ENCODE assay signal across 17 cellular contexts in genomic region chr1:212519131-212519530, GRCh38.
"Had no signal": no experiment of that assay in that cellular context is flagged by ENCODE, and none has a peak within 500 bp of the region (broad histone marks: within the 10 kb centered on the region; RNA-seq: fewer than 3 reads in every experiment).

No MANE protein-coding gene starts in this region.

- H3K4me1 ChIP-seq: prostate gland had no signal

- DNase-seq: activated B cell treated with CpG ODN at 0.5 μM for 24 hours; activated CD4-positive, alpha-beta memory T cell treated with anti-CD3 and anti-CD28 coated beads for 36 hours; activated CD4-positive, alpha-beta T cell treated with anti-CD3 and anti-CD28 coated beads for 4 hours; activated CD8-positive, alpha-beta memory T cell treated with anti-CD3 and anti-CD28 coated beads, Interleukin-2, amount 10 ng/mL, durations not matched to agents 7 days and 5 days; central memory CD4-positive, alpha-beta T cell; midbrain; stimulated activated CD4-positive, alpha-beta T cell treated with anti-CD3 and anti-CD28 coated beads, Interleukin-4, amount 100 ng/mL, for 24 hours; T-cell had no signal

- H3K27ac Mint-ChIP-seq: activated B cell treated with CpG ODN at 0.5 μM for 24 hours; activated CD4-positive, alpha-beta memory T cell treated with anti-CD3 and anti-CD28 coated beads for 36 hours; activated CD8-positive, alpha-beta memory T cell treated with anti-CD3 and anti-CD28 coated beads, Interleukin-2, amount 10 ng/mL, durations not matched to agents 7 days and 5 days; activated naive CD8-positive, alpha-beta T cell; stimulated activated effector memory CD8-positive, alpha-beta T cell treated with anti-CD3 and anti-CD28 coated beads, Interleukin-12 subunit alpha, Interleukin-12 subunit beta, amount 100 ng/mL, for 72 hours; T-cell had no signal

- H3K9me3 Mint-ChIP-seq: activated B cell treated with CpG ODN at 0.5 μM for 24 hours; activated CD4-positive, alpha-beta memory T cell treated with anti-CD3 and anti-CD28 coated beads for 36 hours; neural crest cell; stimulated activated effector memory CD8-positive, alpha-beta T cell treated with anti-CD3 and anti-CD28 coated beads, Interleukin-12 subunit alpha, Interleukin-12 subunit beta, amount 100 ng/mL, for 72 hours; T-cell had no signal

- H3K9me3 ChIP-seq: body of pancreas, gastroesophageal sphincter, prostate gland, stomach, upper lobe of left lung had no signal

- H3K4me3 Mint-ChIP-seq: activated B cell treated with CpG ODN at 0.5 μM for 24 hours; activated CD4-positive, alpha-beta memory T cell treated with anti-CD3 and anti-CD28 coated beads for 36 hours; activated CD8-positive, alpha-beta memory T cell treated with anti-CD3 and anti-CD28 coated beads, Interleukin-2, amount 10 ng/mL, durations not matched to agents 7 days and 5 days; activated naive CD8-positive, alpha-beta T cell; neural crest cell; stimulated activated effector memory CD8-positive, alpha-beta T cell treated with anti-CD3 and anti-CD28 coated beads, Interleukin-12 subunit alpha, Interleukin-12 subunit beta, amount 100 ng/mL, for 72 hours; T-cell had no signal

- H3K27me3 ChIP-seq: body of pancreas had no signal

- H3K27ac ChIP-seq: coronary artery, prostate gland, stomach, upper lobe of left lung had no signal

- H3K36me3 ChIP-seq: gastroesophageal sphincter, prostate gland, stomach, upper lobe of left lung had no signal

- H3K4me3 ChIP-seq: body of pancreas, coronary artery, gastroesophageal sphincter, prostate gland, stomach, upper lobe of left lung had no signal

- ATAC-seq: activated CD8-positive, alpha-beta memory T cell treated with anti-CD3 and anti-CD28 coated beads, Interleukin-2, amount 10 ng/mL, durations not matched to agents 7 days and 5 days; stimulated activated effector memory CD8-positive, alpha-beta T cell treated with anti-CD3 and anti-CD28 coated beads, Interleukin-12 subunit alpha, Interleukin-12 subunit beta, amount 100 ng/mL, for 72 hours; T-cell had no signal

- H3K36me3 Mint-ChIP-seq: activated CD4-positive, alpha-beta memory T cell treated with anti-CD3 and anti-CD28 coated beads for 36 hours; activated CD8-positive, alpha-beta memory T cell treated with anti-CD3 and anti-CD28 coated beads, Interleukin-2, amount 10 ng/mL, durations not matched to agents 7 days and 5 days; activated naive CD8-positive, alpha-beta T cell; stimulated activated effector memory CD8-positive, alpha-beta T cell treated with anti-CD3 and anti-CD28 coated beads, Interleukin-12 subunit alpha, Interleukin-12 subunit beta, amount 100 ng/mL, for 72 hours; T-cell had no signal
